28 cellular contexts compared by ENCODE assay signal in genomic region chr5:3384531-3384930, GRCh38.
"Had no signal": no experiment of that assay in that cellular context is flagged by ENCODE, and none has a peak within 500 bp of the region (broad histone marks: within the 10 kb centered on the region; RNA-seq: fewer than 3 reads in every experiment).

No MANE protein-coding gene starts in this region.

- ATAC-seq: activated CD4-positive, alpha-beta T cell treated with anti-CD3 and anti-CD28 coated beads for 36 hours; activated CD8-positive, alpha-beta memory T cell treated with anti-CD3 and anti-CD28 coated beads, Interleukin-2, amount 10 ng/mL, durations not matched to agents 7 days and 5 days; activated CD8-positive, alpha-beta T cell treated with anti-CD3 and anti-CD28 coated beads, Interleukin-2, amount 10 ng/mL, durations not matched to agents 7 days and 5 days; activated naive CD8-positive, alpha-beta T cell treated with anti-CD3 and anti-CD28 coated beads, Interleukin-2, amount 50 U/mL, for 24 hours; body of pancreas; T-helper 17 cell had no signal

- H3K27ac ChIP-seq: adrenal gland, body of pancreas, epithelial cell of prostate had no signal

- DNase-seq: activated CD4-positive, alpha-beta memory T cell treated with anti-CD3 and anti-CD28 coated beads for 36 hours; activated CD4-positive, alpha-beta T cell treated with anti-CD3 and anti-CD28 coated beads for 36 hours; activated CD4-positive, CD25-positive, alpha-beta regulatory T cell; activated CD4-positive, CD25-positive, alpha-beta regulatory T cell treated with anti-CD3 and anti-CD28 coated beads, Interleukin-2, amount 50 U/mL, for 72 hours; activated CD8-positive, alpha-beta memory T cell treated with anti-CD3 and anti-CD28 coated beads, Interleukin-2, amount 10 ng/mL, durations not matched to agents 7 days and 5 days; activated CD8-positive, alpha-beta memory T cell treated with anti-CD3 and anti-CD28 coated beads, Interleukin-2, amount 50 U/mL, for 4 hours; activated CD8-positive, alpha-beta T cell treated with anti-CD3 and anti-CD28 coated beads, Interleukin-2, amount 10 ng/mL, durations not matched to agents 7 days and 5 days; activated effector memory CD4-positive, alpha-beta T cell treated with anti-CD3 and anti-CD28 coated beads, Interleukin-2, amount 50 U/mL, for 16 hours; activated naive CD4-positive, alpha-beta T cell treated with anti-CD3 and anti-CD28 coated beads for 36 hours; activated naive CD8-positive, alpha-beta T cell treated with anti-CD3 and anti-CD28 coated beads for 36 hours; activated naive CD8-positive, alpha-beta T cell treated with anti-CD3 and anti-CD28 coated beads, Interleukin-2, amount 50 U/mL, for 24 hours; activated T-cell treated with anti-CD3 and anti-CD28 coated beads, Interleukin-2, amount 50 U/mL, for 1 hour; activated T-cell treated with anti-CD3 and anti-CD28 coated beads, Interleukin-2, amount 50 U/mL, for 48 hours; amygdala; aorta; body of pancreas; caudate nucleus; effector CD8-positive, alpha-beta T cell; foreskin fibroblast; T-helper 1 cell; T-helper 17 cell; T1000 had no signal

- FAIRE-seq: colon, endometrium, endothelial cell of umbilical vein, frontal cortex had no signal

- H3K4me3 ChIP-seq: adrenal gland, body of pancreas had no signal
